In the genomic region with DNA sequence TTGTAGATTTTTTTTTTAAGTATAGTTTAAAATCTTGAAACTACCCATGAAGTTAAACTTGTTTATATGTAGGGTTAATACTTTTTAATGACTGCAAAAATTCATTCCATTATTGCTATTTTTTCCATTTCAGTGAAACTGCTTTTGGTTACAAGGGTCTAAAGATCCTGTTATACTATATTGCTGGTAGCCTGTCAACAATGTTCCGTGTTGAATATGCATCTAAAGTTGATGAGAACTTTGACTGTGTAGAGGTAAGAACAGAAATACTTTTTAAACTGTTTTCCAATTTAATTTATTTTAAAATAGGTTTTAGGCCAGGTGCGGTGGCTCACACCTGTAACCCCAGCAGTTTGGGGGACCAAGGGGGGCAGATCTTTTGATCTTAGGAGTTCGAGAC, we compare ENCODE assay signal across 6 cellular contexts.
"Had no signal": no experiment of that assay in that cellular context is flagged by ENCODE, and none has a peak within 500 bp of the region (broad histone marks: within the 10 kb centered on the region; RNA-seq: fewer than 3 reads in every experiment).

No MANE protein-coding gene starts in this region.

- DNase-seq: IMR-90, KBM-7 had no signal

- H3K4me3 Mint-ChIP-seq: IgD-negative memory B cell had no signal

- H3K27ac Mint-ChIP-seq: IgD-negative memory B cell had no signal

- H3K27ac ChIP-seq: HL-60 had no signal

- H3K4me3 ChIP-seq: K562 had no signal

- ATAC-seq: HepG2, K562 had no signal

- H3K9me3 Mint-ChIP-seq: IgD-negative memory B cell had no signal

- H3K27me3 Mint-ChIP-seq: IgD-negative memory B cell had no signal
